Comparison of ENCODE assay signal across 21 cellular contexts in genomic region chr15:91335702-91336101, GRCh38.
DNase-seq lines count a peak whose midpoint lies in the region; ATAC-seq and TF ChIP-seq lines count a peak whose summit lies in the region.
"Had no signal": no experiment of that assay in that cellular context is flagged by ENCODE, and none has a peak within 500 bp of the region (broad histone marks: within the 10 kb centered on the region; RNA-seq: fewer than 3 reads in every experiment).

No MANE protein-coding gene starts in this region.

- H3K27ac ChIP-seq in SK-N-SH (ENCODE audit: low read depth in 2 of 2, low read length in 1 of 2): peak overlapping the region in 1 of 2 experiments; percentile 22; a peak in 1 of 4 replicates
- H3K27ac ChIP-seq: 22Rv1, GM23248 had no signal

- H3K9me3 Mint-ChIP-seq in activated naive CD8-positive, alpha-beta T cell (ENCODE audit: low read depth): no peaks in the 10 kb centered on the region
- no peaks in the 10 kb centered on the region for H3K9me3 Mint-ChIP-seq in activated naive CD8-positive, alpha-beta T cell treated with anti-CD3 and anti-CD28 coated beads, Interleukin-2, amount 50 U/mL, for 24 hours
- H3K9me3 Mint-ChIP-seq: CD4-positive, alpha-beta memory T cell; H9 had no signal

- no peak overlapping the region for H2AFZ ChIP-seq in SK-N-SH (ENCODE audit: low read depth)
- H2AFZ ChIP-seq: GM23248 had no signal

- no peak for ATAC-seq in activated naive CD8-positive, alpha-beta T cell treated with anti-CD3 and anti-CD28 coated beads, Interleukin-2, amount 50 U/mL, for 24 hours
- ATAC-seq: GM12878, HCT116 had no signal

- POLR2A ChIA-PET in SK-N-SH (lab: Yijun Ruan, JAX) (no interaction called here), GM10248 (lab: Yijun Ruan, JAX) (no interaction called here)

- TF ChIP-seq EP300 in SK-N-SH (IDR thresholded peaks at IDR 0.05; ENCODE audit: borderline replicate concordance in 1 of 2, low read depth in 1 of 2, low read length in 1 of 2): peak in 1 of 2 experiments; percentile 93; a peak in 1 of 4 replicates

- H3K4me1 ChIP-seq in SK-N-SH (ENCODE audit: control insufficient read depth in 1 of 2, insufficient read depth in 2 of 2, low read depth in 1 of 2, low read length in 1 of 2): peaks cover 0 to 12% of the 10 kb centered on the region in 2 experiments; a peak in 2 of 4 replicates

- CTCF ChIA-PET in SK-N-SH (lab: Yijun Ruan, JAX): interaction anchor here (0.6 to 1.9 kb wide), 5 partner anchors 14 to 519 kb away, joined by 3 to 7 read pairs (median 4); no protein-coding TSS in a partner anchor
- CTCF ChIA-PET in GM10248 (lab: Yijun Ruan, JAX): no interaction called here

- no peak overlapping the region for H3K4me2 ChIP-seq in SK-N-SH

- TF ChIP-seq RAD21 in SK-N-SH (IDR thresholded peaks at IDR 0.05; ENCODE audit: low read length): peak; percentile 9; the same call in 1 of the 2 replicates

- peak overlapping the region; percentile 10 for H3K27ac Mint-ChIP-seq in activated naive CD8-positive, alpha-beta T cell
- no peak overlapping the region for H3K27ac Mint-ChIP-seq in activated naive CD8-positive, alpha-beta T cell treated with anti-CD3 and anti-CD28 coated beads, Interleukin-2, amount 50 U/mL, for 24 hours
- H3K27ac Mint-ChIP-seq: H9 had no signal

- no peaks in the 10 kb centered on the region for H3K27me3 Mint-ChIP-seq in activated naive CD8-positive, alpha-beta T cell
- H3K27me3 Mint-ChIP-seq in activated naive CD8-positive, alpha-beta T cell treated with anti-CD3 and anti-CD28 coated beads, Interleukin-2, amount 50 U/mL, for 24 hours: no peaks in the 10 kb centered on the region
- H3K27me3 Mint-ChIP-seq: CD4-positive, alpha-beta memory T cell had no signal

- no peak overlapping the region for H3K4me3 ChIP-seq in SK-N-SH (ENCODE audit: low read depth in 2 of 2, low read length in 1 of 2)
- H3K4me3 ChIP-seq: GM12878, GM23248 had no signal

- H3K9ac ChIP-seq in SK-N-SH: no peak overlapping the region
- H3K9ac ChIP-seq: GM23248 had no signal

- H4K20me1 ChIP-seq in SK-N-SH (ENCODE audit: insufficient read depth): no peaks in the 10 kb centered on the region

- 6% methylated on average over 3 of the region's 3 CpGs for WGBS in SK-N-SH (ENCODE audit: low lambda C conversion rate)

- H3K4me3 Mint-ChIP-seq in activated naive CD8-positive, alpha-beta T cell: no peak overlapping the region
- H3K4me3 Mint-ChIP-seq in activated naive CD8-positive, alpha-beta T cell treated with anti-CD3 and anti-CD28 coated beads, Interleukin-2, amount 50 U/mL, for 24 hours: no peak overlapping the region
- H3K4me3 Mint-ChIP-seq: H9 had no signal

- H3K4me1 Mint-ChIP-seq in activated naive CD8-positive, alpha-beta T cell (ENCODE audit: low read depth): peaks cover 43% of the 10 kb centered on the region
- peaks cover 14% of the 10 kb centered on the region for H3K4me1 Mint-ChIP-seq in activated naive CD8-positive, alpha-beta T cell treated with anti-CD3 and anti-CD28 coated beads, Interleukin-2, amount 50 U/mL, for 24 hours

- no peaks in the 10 kb centered on the region for H3K79me2 ChIP-seq in SK-N-SH (ENCODE audit: insufficient read depth)

- H3K9me3 ChIP-seq in SK-N-SH: no peaks in the 10 kb centered on the region

- no peaks in the 10 kb centered on the region for H3K9me2 ChIP-seq in SK-N-SH

- H3F3A ChIP-seq in SK-N-SH (replicated peaks; ENCODE audit: insufficient read depth): no peaks in the 10 kb centered on the region

- TF ChIP-seq CTCF in SK-N-SH (IDR thresholded peaks at IDR 0.05) (no peak), GM10248 (IDR thresholded peaks at IDR 0.05; ENCODE audit: control extremely low read depth, extremely low read depth, low read depth, missing control alignments) (no peak)

- no peaks in the 10 kb centered on the region for H3K36me3 ChIP-seq in SK-N-SH (replicated peaks in 1 of 2; ENCODE audit: control insufficient read depth in 1 of 2, insufficient read depth in 2 of 2, low read length in 1 of 2)

- H3K27me3 ChIP-seq in SK-N-SH (ENCODE audit: insufficient read depth): no peaks in the 10 kb centered on the region

- no peaks in the 10 kb centered on the region for H3K36me3 Mint-ChIP-seq in activated naive CD8-positive, alpha-beta T cell
- no peaks in the 10 kb centered on the region for H3K36me3 Mint-ChIP-seq in activated naive CD8-positive, alpha-beta T cell treated with anti-CD3 and anti-CD28 coated beads, Interleukin-2, amount 50 U/mL, for 24 hours (ENCODE audit: low read depth)
- H3K36me3 Mint-ChIP-seq: CD4-positive, alpha-beta memory T cell had no signal

- DNase-seq in NCI-H1417 (lab: John Stamatoyannopoulos, UW) (peak in 2 of 3 experiments; percentile 13 to 65), NCI-H1417 treated with DMSO at 0.1 percent for 48 hours (lab: John Stamatoyannopoulos, UW) (no peak), SK-N-SH (peak; percentile 29), GM10248 (ENCODE audit: extremely low spot score) (no peak), GOT3 (lab: John Stamatoyannopoulos, UW) (no peak), anterior cingulate cortex (lab: John Stamatoyannopoulos, UW) (no peak)
- no peak for DNase-seq in activated naive CD8-positive, alpha-beta T cell treated with anti-CD3 and anti-CD28 coated beads, Interleukin-2, amount 50 U/mL, for 24 hours
- DNase-seq: ACHN; AML-193; C1 segment of cervical spinal cord; Calu3; CD4-positive, alpha-beta memory T cell; COR-L47; DMS153; DND-41; GM23248; H9 had no signal

TF ChIP-seq in SK-N-SH, 30 proteins besides CTCF, POLR2A, EP300 and RAD21 (continues in another document):
- TF ChIP-seq GATA2 (CRISPR knock-in tag; IDR thresholded peaks at IDR 0.05) (peak; percentile 83), JUND (IDR thresholded peaks at IDR 0.05) (no peak), RXRA (IDR thresholded peaks at IDR 0.05; ENCODE audit: borderline replicate concordance, low read depth) (no peak), MEF2A (IDR thresholded peaks at IDR 0.05; ENCODE audit: borderline replicate concordance, low read depth) (no peak), YY1 (IDR thresholded peaks at IDR 0.05; ENCODE audit: low read depth) (no peak), FOXM1 (IDR thresholded peaks at IDR 0.05; ENCODE audit: low read depth) (no peak), POLR2AphosphoS5 (IDR thresholded peaks at IDR 0.05; ENCODE audit: low read depth, low read length) (no peak), EZH2phosphoT487 (IDR thresholded peaks at IDR 0.05; ENCODE audit: borderline replicate concordance, low read depth) (no peak), SMC3 (IDR thresholded peaks at IDR 0.05; ENCODE audit: low read depth, low read length) (no peak), IRF3 (IDR thresholded peaks at IDR 0.05; ENCODE audit: low read depth, low read length) (no peak), RFX5 (IDR thresholded peaks at IDR 0.05; ENCODE audit: low read length) (no peak), TEAD4 (IDR thresholded peaks at IDR 0.05; ENCODE audit: borderline replicate concordance, insufficient read depth) (no peak), GABPA (IDR thresholded peaks at IDR 0.05; ENCODE audit: low read depth) (no peak), FOXJ3 (CRISPR knock-in tag; IDR thresholded peaks at IDR 0.05) (peak; percentile 62; the same call in 1 of the 2 replicates)
- TF ChIP-seq, protein P1, sequence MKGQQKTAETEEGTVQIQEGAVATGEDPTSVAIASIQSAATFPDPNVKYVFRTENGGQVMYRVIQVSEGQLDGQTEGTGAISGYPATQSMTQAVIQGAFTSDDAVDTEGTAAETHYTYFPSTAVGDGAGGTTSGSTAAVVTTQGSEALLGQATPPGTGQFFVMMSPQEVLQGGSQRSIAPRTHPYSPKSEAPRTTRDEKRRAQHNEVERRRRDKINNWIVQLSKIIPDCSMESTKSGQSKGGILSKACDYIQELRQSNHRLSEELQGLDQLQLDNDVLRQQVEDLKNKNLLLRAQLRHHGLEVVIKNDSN (IDR thresholded peaks at IDR 0.05; ENCODE audit: borderline replicate concordance, low read depth): no peak
- TF ChIP-seq, protein P2, sequence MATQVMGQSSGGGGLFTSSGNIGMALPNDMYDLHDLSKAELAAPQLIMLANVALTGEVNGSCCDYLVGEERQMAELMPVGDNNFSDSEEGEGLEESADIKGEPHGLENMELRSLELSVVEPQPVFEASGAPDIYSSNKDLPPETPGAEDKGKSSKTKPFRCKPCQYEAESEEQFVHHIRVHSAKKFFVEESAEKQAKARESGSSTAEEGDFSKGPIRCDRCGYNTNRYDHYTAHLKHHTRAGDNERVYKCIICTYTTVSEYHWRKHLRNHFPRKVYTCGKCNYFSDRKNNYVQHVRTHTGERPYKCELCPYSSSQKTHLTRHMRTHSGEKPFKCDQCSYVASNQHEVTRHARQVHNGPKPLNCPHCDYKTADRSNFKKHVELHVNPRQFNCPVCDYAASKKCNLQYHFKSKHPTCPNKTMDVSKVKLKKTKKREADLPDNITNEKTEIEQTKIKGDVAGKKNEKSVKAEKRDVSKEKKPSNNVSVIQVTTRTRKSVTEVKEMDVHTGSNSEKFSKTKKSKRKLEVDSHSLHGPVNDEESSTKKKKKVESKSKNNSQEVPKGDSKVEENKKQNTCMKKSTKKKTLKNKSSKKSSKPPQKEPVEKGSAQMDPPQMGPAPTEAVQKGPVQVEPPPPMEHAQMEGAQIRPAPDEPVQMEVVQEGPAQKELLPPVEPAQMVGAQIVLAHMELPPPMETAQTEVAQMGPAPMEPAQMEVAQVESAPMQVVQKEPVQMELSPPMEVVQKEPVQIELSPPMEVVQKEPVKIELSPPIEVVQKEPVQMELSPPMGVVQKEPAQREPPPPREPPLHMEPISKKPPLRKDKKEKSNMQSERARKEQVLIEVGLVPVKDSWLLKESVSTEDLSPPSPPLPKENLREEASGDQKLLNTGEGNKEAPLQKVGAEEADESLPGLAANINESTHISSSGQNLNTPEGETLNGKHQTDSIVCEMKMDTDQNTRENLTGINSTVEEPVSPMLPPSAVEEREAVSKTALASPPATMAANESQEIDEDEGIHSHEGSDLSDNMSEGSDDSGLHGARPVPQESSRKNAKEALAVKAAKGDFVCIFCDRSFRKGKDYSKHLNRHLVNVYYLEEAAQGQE (IDR thresholded peaks at IDR 0.05; ENCODE audit: low read depth, low read length): no peak

Comparison
In these comparisons a context has a peak if more than half of its experiments do, and no peak if none do; other contexts are left out.
1. DNase-seq: peak in NCI-H1417 (2 of 3) and SK-N-SH (single experiment); none in NCI-H1417 treated with DMSO at 0.1 percent for 48 hours (single experiment), activated naive CD8-positive, alpha-beta T cell treated with anti-CD3 and anti-CD28 coated beads, Interleukin-2, amount 50 U/mL, for 24 hours (single experiment), GM10248 (single experiment), GOT3 (single experiment) and anterior cingulate cortex (0 of 58).